ENCODE assay signal across 7 cellular contexts in the genomic region with DNA sequence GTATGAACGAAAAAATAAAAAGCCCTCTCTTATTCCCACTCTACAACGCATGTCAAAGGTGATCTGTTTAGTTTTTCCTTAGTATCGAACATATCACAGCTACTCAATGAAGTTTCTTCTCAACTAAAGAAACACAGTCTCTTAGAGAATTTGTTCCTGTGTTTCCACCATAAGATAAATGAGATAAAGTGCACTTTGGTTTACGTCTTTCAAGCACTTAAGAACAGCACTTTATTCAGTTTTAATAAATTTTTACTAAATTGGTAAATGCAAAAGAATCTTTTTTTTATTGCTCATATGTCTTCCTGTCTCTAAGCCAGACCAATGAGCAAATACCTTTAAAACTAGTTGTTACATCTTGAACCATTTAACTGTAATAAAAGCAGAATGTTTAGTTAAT. TPM values are rescaled to one million over a fixed set of nuclear protein-coding genes. Genes with fewer than 3 reads are reported as not detected.
"Had no signal": no experiment of that assay in that cellular context is flagged by ENCODE, and none has a peak within 500 bp of the region (broad histone marks: within the 10 kb centered on the region; RNA-seq: fewer than 3 reads in every experiment).

No MANE protein-coding gene starts in this region.

- DNase-seq: H9, HCEC 1CT, HFFc6, IMR-90 had no signal

- FAIRE-seq: H54, HTR-8/SVneo, K562 had no signal

- H3K4me3 ChIP-seq: K562 had no signal

RNA-seq across cellular contexts. Expression of a gene that starts 29.7 kb away (rescaled TPM):
- total RNA-seq: HFFc6 had no signal
